In genomic region chr1:159076438-159076752, GRCh38 we compare ENCODE assay signal across 14 cellular contexts. TPM values are rescaled to one million over a fixed set of nuclear protein-coding genes. Genes with fewer than 3 reads are reported as not detected.
DNase-seq lines count a peak whose midpoint lies in the region; ATAC-seq and TF ChIP-seq lines count a peak whose summit lies in the region.
"Had no signal": no experiment of that assay in that cellular context is flagged by ENCODE, and none has a peak within 500 bp of the region (broad histone marks: within the 10 kb centered on the region; RNA-seq: fewer than 3 reads in every experiment).

No MANE protein-coding gene starts in this region.

- TF ChIP-seq CTCF in OCI-LY1 (IDR thresholded peaks at IDR 0.05; ENCODE audit: low read length) (no peak), GM20000 (IDR thresholded peaks at IDR 0.05; ENCODE audit: extremely low read depth, missing control alignments) (no peak)

- peak overlapping the region; percentile 7; the same call in 1 of the 2 replicates for H3K9ac ChIP-seq in OCI-LY1 (ENCODE audit: low read length)
- H3K9ac ChIP-seq: BLaER1 had no signal

- no peaks in the 10 kb centered on the region for H3F3A ChIP-seq in OCI-LY1 (ENCODE audit: insufficient read depth, low read length)

- H4K20me1 ChIP-seq in OCI-LY1 (ENCODE audit: insufficient read depth, low read length) = no peaks in the 10 kb centered on the region
- H4K20me1 ChIP-seq: BLaER1 had no signal

- DNase-seq in amygdala (lab: John Stamatoyannopoulos, UW) (no peak), GM20000 (ENCODE audit: low spot score) (no peak), G401 (ENCODE audit: low spot score) (no peak)
- DNase-seq: H7, NCI-H2107 had no signal

- H3K27me3 ChIP-seq in ACC112 (ENCODE audit: insufficient read depth, low read length) (no peaks in the 10 kb centered on the region), OCI-LY1 (ENCODE audit: insufficient read depth, low read length) (no peaks in the 10 kb centered on the region), esophagus (ENCODE audit: control insufficient read depth in 1 of 2, insufficient read depth in 2 of 2, low read length in 2 of 2) (no peaks in the 10 kb centered on the region)
- H3K27me3 ChIP-seq: BLaER1, heart left ventricle had no signal

- ATAC-seq in GM18868 (IDR thresholded peaks at IDR 0.05; ENCODE audit: unreplicated experiment) = peak; percentile 12
- ATAC-seq in esophagus mucosa = no peak

- H3K9me2 ChIP-seq in OCI-LY1 (ENCODE audit: low read depth, low read length) = no peaks in the 10 kb centered on the region

- H3K4me3 ChIP-seq in ACC112 (ENCODE audit: low read depth, low read length) (no peak overlapping the region), OCI-LY1 (ENCODE audit: low read depth, low read length, poor library complexity, severe bottlenecking) (peak overlapping the region; percentile 20), esophagus (ENCODE audit: low read depth in 1 of 2, low read length in 2 of 2) (peak overlapping the region; percentile 0 to 17)
- H3K4me3 ChIP-seq: BLaER1, SJSA1 had no signal

- peak overlapping the region; percentile 38 for H3K4me2 ChIP-seq in OCI-LY1 (ENCODE audit: low read length)
- H3K4me2 ChIP-seq: BLaER1 had no signal

- H3K36me3 ChIP-seq in ACC112 (ENCODE audit: insufficient read depth, low read length) (no peaks in the 10 kb centered on the region), OCI-LY1 (ENCODE audit: insufficient read depth, low read length) (no peaks in the 10 kb centered on the region), esophagus (ENCODE audit: control insufficient read depth in 2 of 2, insufficient read depth in 2 of 2, low read length in 1 of 2) (no peaks in the 10 kb centered on the region)
- H3K36me3 ChIP-seq: BLaER1, heart left ventricle, SJSA1 had no signal

- peak overlapping the region; percentile 14 for H3K27ac ChIP-seq in ACC112 (ENCODE audit: low read depth, low read length)
- H3K27ac ChIP-seq in OCI-LY1 (ENCODE audit: low read depth, low read length, poor library complexity, severe bottlenecking) = peak overlapping the region; percentile 44
- H3K27ac ChIP-seq in esophagus (ENCODE audit: low read depth in 2 of 2, low read length in 1 of 2) = peak overlapping the region; percentile 63 to 66
- H3K27ac ChIP-seq: BLaER1, SJSA1 had no signal

- H3K79me2 ChIP-seq in ACC112 (ENCODE audit: control insufficient read depth, insufficient read depth, low read length, unreplicated experiment) (no peaks in the 10 kb centered on the region), OCI-LY1 (ENCODE audit: insufficient read depth, low read length) (no peaks in the 10 kb centered on the region)

- peaks cover 11% of the 10 kb centered on the region for H3K4me1 ChIP-seq in ACC112 (ENCODE audit: control insufficient read depth, insufficient read depth, low read length, unreplicated experiment)
- peaks cover 19% of the 10 kb centered on the region for H3K4me1 ChIP-seq in OCI-LY1 (ENCODE audit: insufficient read depth, low read length, severe bottlenecking)
- H3K4me1 ChIP-seq in esophagus (ENCODE audit: control insufficient read depth in 2 of 2, insufficient read depth in 2 of 2, low read length in 1 of 2) = peaks cover 0 to 2% of the 10 kb centered on the region in 2 donors

- H3K9me3 ChIP-seq in OCI-LY1 (ENCODE audit: low read length) = no peaks in the 10 kb centered on the region
- H3K9me3 ChIP-seq in esophagus (ENCODE audit: control insufficient read depth in 2 of 2, insufficient read depth in 1 of 2, low read depth in 1 of 2, low read length in 1 of 2) = no peaks in the 10 kb centered on the region
- H3K9me3 ChIP-seq: BLaER1, heart left ventricle, SJSA1 had no signal

- in situ Hi-C loops in G401 (cut with HindIII; ENCODE audit: low sequenced_read_pairs) = no loop called here

- 28 to 36% methylated on average over 4 of the region's 4 CpGs for WGBS in esophagus, 2 donors

- H2AFZ ChIP-seq in ACC112 (ENCODE audit: low read length, unreplicated experiment) = peak overlapping the region; percentile 79
- H2AFZ ChIP-seq in OCI-LY1 (ENCODE audit: low read length) = peak overlapping the region; percentile 7

RNA-seq across cellular contexts. Expression of gene AIM2, which starts 0.2 kb away (rescaled TPM):
- polyA plus RNA-seq in esophagus = 1 to 10 TPM in 1 of 2 donors, under 1 TPM in 1; 0.38 to 1.0 TPM
- total RNA-seq in esophagus mucosa = 0.52 TPM
- total RNA-seq in G401 (2014; rRNA removed; shearing (Covaris generic)) = not detected in 2 replicates
- total RNA-seq: HT-29, SJSA1 had no signal

Comparison
In these comparisons a context has a peak if more than half of its experiments do, and no peak if none do; other contexts are left out.
1. H3K27ac ChIP-seq: peak in every context shown above with its lines; median percentile 64 in esophagus; 44 in OCI-LY1; 14 in ACC112.